8 cellular contexts compared by ENCODE assay signal in the genomic region with DNA sequence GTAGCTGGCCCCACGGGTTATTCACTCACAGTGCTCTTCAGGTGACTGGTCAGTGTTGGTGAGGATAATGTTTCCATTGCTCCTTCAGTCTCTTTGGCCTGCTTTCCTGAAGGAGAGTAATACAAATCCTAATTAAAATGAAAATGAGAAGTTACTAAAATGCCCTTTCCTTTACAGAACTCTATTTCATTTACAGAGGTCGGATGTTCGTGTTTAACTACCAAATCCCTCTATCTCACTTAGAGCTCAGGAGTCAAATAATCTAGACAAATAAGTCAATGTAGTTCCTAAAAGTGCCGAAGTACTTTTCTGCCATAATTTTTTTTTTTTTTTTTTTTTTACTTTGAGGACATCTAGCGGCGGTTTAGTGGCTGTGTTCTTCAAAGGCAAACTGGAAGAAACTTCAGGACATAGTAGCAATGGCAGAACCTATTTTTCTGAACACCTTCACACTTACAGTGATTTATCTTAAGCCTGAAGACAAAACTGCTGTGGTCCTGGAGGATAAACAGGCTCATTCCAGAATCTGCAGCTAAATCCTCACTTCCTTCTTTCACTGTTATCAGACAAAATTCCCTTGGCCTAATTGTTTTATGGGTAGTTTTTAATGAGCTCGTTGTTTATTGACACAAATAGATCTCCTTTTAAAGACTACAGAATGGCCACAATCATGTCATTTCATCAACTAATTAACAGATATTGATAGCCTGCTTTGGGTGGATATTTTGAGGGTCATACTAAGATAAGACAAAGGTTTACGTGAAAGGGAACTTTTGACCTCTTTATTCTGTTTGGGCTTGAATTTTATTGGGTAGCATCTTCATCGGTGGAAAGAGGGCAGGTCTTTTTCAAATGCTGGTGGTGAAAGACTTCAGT.
DNase-seq lines count a peak whose midpoint lies in the region; ATAC-seq and TF ChIP-seq lines count a peak whose summit lies in the region.

No MANE protein-coding gene starts in this region.

- peak; percentile 50 for TF ChIP-seq CTCF in GM06990 (IDR thresholded peaks at IDR 0.05; ENCODE audit: insufficient read depth, low read length, poor library complexity, severe bottlenecking)
- TF ChIP-seq CTCF in brain (conservative IDR thresholded peaks at IDR 0.05) = peak; percentile 63 to 68

- peak overlapping the region in 1 of 5 experiments; percentile 57 for H3K27ac Mint-ChIP-seq in brain

- DNase-seq in GM06990 (ENCODE audit: extremely low read depth, insufficient read length) (no peak), NCI-H2171 (lab: John Stamatoyannopoulos, UW) (peak; percentile 1), lung microvascular endothelial cell (ENCODE audit: low read depth in 2 of 2) (peak; percentile 59 to 73), T-helper 9 cell (no peak)

- peak overlapping the region in 1 of 5 experiments; percentile 29 for H3K4me3 Mint-ChIP-seq in brain

- ATAC-seq in HG02798 (IDR thresholded peaks at IDR 0.05; ENCODE audit: poor library complexity, unreplicated experiment) (no peak), GM19023 (IDR thresholded peaks at IDR 0.05; ENCODE audit: unreplicated experiment) (no peak), HG03469 (IDR thresholded peaks at IDR 0.05; ENCODE audit: unreplicated experiment) (no peak)

- H3K4me3 ChIP-seq in GM06990 (replicated peaks; ENCODE audit: low read depth, low read length) = no peak overlapping the region

- H3K4me1 Mint-ChIP-seq in brain = peaks cover 3% of the 10 kb centered on the region

- no peaks in the 10 kb centered on the region for H3K36me3 Mint-ChIP-seq in brain

- H3K36me3 ChIP-seq in GM06990 (ENCODE audit: control insufficient read depth, insufficient read depth, low read length) = no peaks in the 10 kb centered on the region

- no peaks in the 10 kb centered on the region for H3K27me3 ChIP-seq in GM06990 (replicated peaks; ENCODE audit: control insufficient read depth, insufficient read depth, low read length)

- no peaks in the 10 kb centered on the region for H3K27me3 Mint-ChIP-seq in brain

- peaks cover 0 to 3% (median 0%) of the 10 kb centered on the region in 5 experiments for H3K9me3 Mint-ChIP-seq in brain

Comparison
In these comparisons a context has a peak if more than half of its experiments do, and no peak if none do; other contexts are left out.
1. DNase-seq: peak in NCI-H2171 (single experiment) and lung microvascular endothelial cell (2 of 2); none in GM06990 (single experiment) and T-helper 9 cell (single experiment).